7 cellular contexts compared by ENCODE assay signal in the genomic region with DNA sequence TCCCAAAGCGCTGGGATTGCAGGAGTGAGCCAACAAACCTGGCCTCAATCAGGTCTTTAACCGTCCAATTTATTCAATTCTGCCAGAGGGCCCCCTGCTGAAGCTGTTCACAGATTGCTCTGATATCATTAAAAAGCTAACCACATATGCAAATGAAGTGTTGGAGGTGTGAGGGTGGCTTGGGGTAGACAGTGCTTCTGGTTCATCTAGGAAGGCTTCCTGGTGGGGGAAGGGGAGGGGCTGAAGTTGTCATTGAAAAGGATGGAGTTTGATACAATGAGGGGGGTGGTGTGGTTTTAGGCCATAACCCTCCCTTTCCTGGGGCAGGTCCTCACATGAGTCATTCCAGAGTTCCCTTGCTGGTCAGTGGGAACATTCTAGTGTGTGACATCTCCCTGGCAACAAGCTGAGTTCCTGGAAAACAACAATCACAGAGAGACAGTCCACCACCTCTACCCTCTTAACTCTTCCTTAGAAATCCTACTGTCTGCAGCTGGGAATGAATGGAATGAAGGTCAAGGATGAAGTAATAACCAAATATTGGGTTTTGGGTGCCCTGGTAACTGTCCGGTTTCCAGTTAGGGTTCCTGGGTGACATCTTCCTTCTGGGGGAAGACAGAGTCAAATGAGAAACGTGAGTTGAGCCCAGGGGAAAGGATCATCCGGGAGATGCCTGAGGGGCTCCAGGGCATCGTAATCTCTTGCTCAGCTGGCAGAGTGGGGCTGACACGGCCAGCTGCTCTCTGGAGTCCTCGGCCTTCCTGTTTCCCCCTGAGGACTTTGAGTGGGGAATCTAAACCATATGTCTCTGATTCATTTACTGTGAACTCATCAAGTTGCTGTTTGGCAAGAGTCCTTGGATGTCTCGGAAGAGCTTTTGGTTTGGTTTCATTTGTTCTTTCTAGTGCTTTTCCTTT. TPM values are rescaled to one million over a fixed set of nuclear protein-coding genes. Genes with fewer than 3 reads are reported as not detected.
DNase-seq lines count a peak whose midpoint lies in the region; ATAC-seq and TF ChIP-seq lines count a peak whose summit lies in the region.

No MANE protein-coding gene starts in this region.

- no peaks in the 10 kb centered on the region for H3K9me2 ChIP-seq in MM.1S (replicated peaks; ENCODE audit: insufficient read depth, low read length)

- no peaks in the 10 kb centered on the region for H3K9me3 ChIP-seq in mammary epithelial cell (replicated peaks; ENCODE audit: insufficient read depth, low read length)
- no peaks in the 10 kb centered on the region for H3K9me3 ChIP-seq in liver (ENCODE audit: control insufficient read depth in 4 of 4, low read length in 3 of 4)
- no peaks in the 10 kb centered on the region for H3K9me3 ChIP-seq in MM.1S (replicated peaks; ENCODE audit: insufficient read depth, low read length)

- CTCF ChIA-PET in mammary epithelial cell (lab: Charles Lee; ENCODE audit: low non-redundant PET): no interaction called here

- H3K4me3 ChIP-seq in mammary epithelial cell (replicated peaks in 1 of 3; ENCODE audit: insufficient read depth in 1 of 3, low read depth in 2 of 3, low read length in 3 of 3) (no peak overlapping the region), liver (ENCODE audit: low read depth in 1 of 3, low read length in 3 of 3) (no peak overlapping the region), MM.1S (ENCODE audit: low read length) (no peak overlapping the region)

- in situ Hi-C loops in mammary epithelial cell (cut with MboI; ENCODE audit: low sequenced_read_pairs in 2 of 2): loop anchor here in 1 of 2 donors (25.0 kb wide), 1 partner anchor 320 kb away; no protein-coding TSS in a partner anchor

- DNase-seq in NCI-H1694 (lab: John Stamatoyannopoulos, UW): peak; percentile 68
- DNase-seq in mammary epithelial cell: peak; percentile 71
- DNase-seq in MM.1S: no peak

- no peaks in the 10 kb centered on the region for H3F3A ChIP-seq in MM.1S (ENCODE audit: insufficient read depth, low read length)

- no TSS peak for BruUV-seq in mammary epithelial cell (replicated peaks; lab: Mats Ljungman, UMichigan)

- H3K4me1 ChIP-seq in mammary epithelial cell (ENCODE audit: insufficient read depth, low read length) (peaks cover 22% of the 10 kb centered on the region), liver (ENCODE audit: control insufficient read depth in 4 of 4, insufficient read depth in 4 of 4, low read length in 3 of 4) (peaks cover 0 to 6% (median 3%) of the 10 kb centered on the region in 4 donors), MM.1S (ENCODE audit: low read length) (peaks cover 10% of the 10 kb centered on the region; the same call in 1 of the 2 replicates)

- H3K36me3 ChIP-seq in mammary epithelial cell (ENCODE audit: insufficient read depth, low read length): no peaks in the 10 kb centered on the region
- no peaks in the 10 kb centered on the region for H3K36me3 ChIP-seq in liver (ENCODE audit: control insufficient read depth in 4 of 4, insufficient read depth in 3 of 4, low read depth in 1 of 4, low read length in 3 of 4)
- H3K36me3 ChIP-seq in MM.1S (replicated peaks; ENCODE audit: insufficient read depth, low read length): no peaks in the 10 kb centered on the region

- H3K4me2 ChIP-seq in mammary epithelial cell (ENCODE audit: insufficient read depth, low read depth, low read length): peak overlapping the region; percentile 29
- H3K4me2 ChIP-seq in MM.1S (ENCODE audit: low read depth, low read length): no peak overlapping the region

- WGBS in mammary epithelial cell (ENCODE audit: low coverage, missing lambda C conversion rate): 17% methylated on average over 9 of the region's 9 CpGs
- 68% methylated on average over 9 of the region's 9 CpGs for WGBS in liver

- dilution Hi-C loops in mammary epithelial cell (cut with HindIII; ENCODE audit: low sequenced_read_pairs): no loop called here

- H2AFZ ChIP-seq in mammary epithelial cell (ENCODE audit: low read depth, low read length) (peak overlapping the region; percentile 67), MM.1S (ENCODE audit: low read length) (no peak overlapping the region)

- H3K79me2 ChIP-seq in mammary epithelial cell (ENCODE audit: insufficient read depth, low read length) (no peaks in the 10 kb centered on the region), MM.1S (ENCODE audit: low read length) (no peaks in the 10 kb centered on the region)

- H3K9ac ChIP-seq in mammary epithelial cell (ENCODE audit: insufficient read depth, low read length) (peak overlapping the region; percentile 23), liver (ENCODE audit: low read depth in 1 of 2, low read length in 2 of 2) (no peak overlapping the region), MM.1S (ENCODE audit: low read length) (no peak overlapping the region)

- intact Hi-C loops in mammary epithelial cell (cut with micrococcal nuclease): no loop called here

- peak; percentile 57 for ATAC-seq in GM21381 (IDR thresholded peaks at IDR 0.05; ENCODE audit: unreplicated experiment)
- ATAC-seq in GM19328 (IDR thresholded peaks at IDR 0.05; ENCODE audit: unreplicated experiment): no peak

- H3K27me3 ChIP-seq in mammary epithelial cell (ENCODE audit: insufficient read depth, low read length): no peaks in the 10 kb centered on the region
- no peaks in the 10 kb centered on the region for H3K27me3 ChIP-seq in liver (ENCODE audit: control insufficient read depth in 4 of 4, insufficient read depth in 4 of 4, low read length in 3 of 4)
- no peaks in the 10 kb centered on the region for H3K27me3 ChIP-seq in MM.1S (replicated peaks; ENCODE audit: insufficient read depth, low read length)

- peak overlapping the region; percentile 53 for H3K27ac ChIP-seq in mammary epithelial cell (ENCODE audit: insufficient read depth, low read depth, low read length)
- peak overlapping the region; percentile 50 to 81 for H3K27ac ChIP-seq in liver (ENCODE audit: low read depth in 1 of 2, low read length in 2 of 2)
- H3K27ac ChIP-seq in temporal lobe (ENCODE audit: low read depth, low read length): peak overlapping the region; percentile 8
- no peak overlapping the region for H3K27ac ChIP-seq in MM.1S (ENCODE audit: low read length)

- TF ChIP-seq CTCF in mammary epithelial cell (conservative IDR thresholded peaks at IDR 0.05 in 1 of 2, IDR thresholded peaks at IDR 0.05 in 1 of 2; ENCODE audit: extremely low read depth in 1 of 2, insufficient read depth in 1 of 2, low read depth in 1 of 2, low read length in 2 of 2) (no peak), liver (IDR thresholded peaks at IDR 0.05; ENCODE audit: low read depth, low read length, missing input control) (no peak), MM.1S (IDR thresholded peaks at IDR 0.05; ENCODE audit: low read length) (no peak)

- no peak for TF ChIP-seq RAD21 in liver (IDR thresholded peaks at IDR 0.05)

- no peaks in the 10 kb centered on the region for H4K20me1 ChIP-seq in mammary epithelial cell (ENCODE audit: insufficient read depth, low read length)
- H4K20me1 ChIP-seq in MM.1S (ENCODE audit: insufficient read depth, low read length): no peaks in the 10 kb centered on the region

TF ChIP-seq in liver, 16 proteins besides CTCF, POLR2A, EP300 and RAD21 (continues in another document):
- no peak for TF ChIP-seq REST (IDR thresholded peaks at IDR 0.05)
- peak; percentile 19 for TF ChIP-seq SP1 (IDR thresholded peaks at IDR 0.05)
- no peak for TF ChIP-seq FOXA2 (IDR thresholded peaks at IDR 0.05)
- no peak for TF ChIP-seq TAF1 (conservative IDR thresholded peaks at IDR 0.05)
- TF ChIP-seq, protein P1, sequence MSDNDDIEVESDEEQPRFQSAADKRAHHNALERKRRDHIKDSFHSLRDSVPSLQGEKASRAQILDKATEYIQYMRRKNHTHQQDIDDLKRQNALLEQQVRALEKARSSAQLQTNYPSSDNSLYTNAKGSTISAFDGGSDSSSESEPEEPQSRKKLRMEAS (IDR thresholded peaks at IDR 0.05): peak; percentile 23
- TF ChIP-seq HNF4G (IDR thresholded peaks at IDR 0.05): no peak
- TF ChIP-seq ATF3 (IDR thresholded peaks at IDR 0.05): no peak

RNA-seq across cellular contexts. Expression of gene BATF3, which starts 32.2 kb away (rescaled TPM):
- total RNA-seq in mammary epithelial cell: not detected
- polyA plus RNA-seq in mammary epithelial cell: 0.17 TPM
- not detected for polyA minus RNA-seq in mammary epithelial cell
- total RNA-seq in liver: 1 to 10 TPM in 1 of 2 donors, under 1 TPM in 1; 0.93 to 1.0 TPM
- under 1 TPM; 0.65 to 0.88 TPM for polyA plus RNA-seq in liver
- total RNA-seq in temporal lobe: 2.0 TPM

RNA-seq across cellular contexts. Expression of gene ATF3, which starts 58.9 kb away (rescaled TPM):
- total RNA-seq in mammary epithelial cell (10 to 100 TPM in 1 of 2 donors, 1 to 10 TPM in 1; 3.5 to 17.8 TPM), liver (1 to 10 TPM; 1.1 to 5.4 TPM), temporal lobe (2.2 TPM)
- polyA plus RNA-seq in mammary epithelial cell (1.3 TPM), liver (1 to 10 TPM; 5.6 to 8.8 TPM)
- 2.3 TPM for polyA minus RNA-seq in mammary epithelial cell
